1 cellular context compared by ENCODE assay signal in genomic region chr14:52729585-52729924, GRCh38.
TF ChIP-seq lines count a peak whose summit lies in the region.

No MANE protein-coding gene starts in this region.

TF ChIP-seq in GM12878, 131 proteins besides CTCF, POLR2A, EP300 and RAD21:
- TF ChIP-seq RAD51 (IDR thresholded peaks at IDR 0.05) (peak; percentile 82), IRF3 (IDR thresholded peaks at IDR 0.05) (no peak), PAX5 (IDR thresholded peaks at IDR 0.05; ENCODE audit: borderline replicate concordance, low read depth, low read length) (0 out of 2 replicates have a peak, but pooled peaks have one; percentile 44)
